ENCODE assay signal across 17 cellular contexts in genomic region chr17:8918811-8919210, GRCh38. TPM values are rescaled to one million over a fixed set of nuclear protein-coding genes. Genes with fewer than 3 reads are reported as not detected.
A peak's percentile ranks its signal among the peaks of the same experiment; 100 is the strongest.
DNase-seq lines count a peak whose midpoint lies in the region; ATAC-seq and TF ChIP-seq lines count a peak whose summit lies in the region.
"Had no signal": no experiment of that assay in that cellular context is flagged by ENCODE, and none has a peak within 500 bp of the region (broad histone marks: within the 10 kb centered on the region; RNA-seq: fewer than 3 reads in every experiment).

No MANE protein-coding gene starts in this region.

- H3K9me3 Mint-ChIP-seq in activated CD4-positive, alpha-beta T cell treated with anti-CD3 and anti-CD28 coated beads for 36 hours (ENCODE audit: low read depth): peaks cover 9% of the 10 kb centered on the region

- no peaks in the 10 kb centered on the region for H3K79me2 ChIP-seq in PC-3 (ENCODE audit: low read length)

- H2AFZ ChIP-seq in PC-3 (ENCODE audit: low read length): no peak overlapping the region

- peaks cover 9% of the 10 kb centered on the region for H3K4me1 ChIP-seq in PC-3 (ENCODE audit: insufficient read depth, low read length)

- no peak overlapping the region for H3K27ac Mint-ChIP-seq in activated CD4-positive, alpha-beta T cell treated with anti-CD3 and anti-CD28 coated beads for 36 hours
- H3K27ac Mint-ChIP-seq: B cell had no signal

- DNase-seq in ELR (ENCODE audit: low read depth) (peak; percentile 84), PC-3 (peak; percentile 11), cardiac fibroblast (ENCODE audit: low read depth in 2 of 2) (peak; percentile 13 to 49), non-pigmented ciliary epithelial cell (ENCODE audit: low read depth) (peak; percentile 30)
- no peak for DNase-seq in activated CD4-positive, alpha-beta T cell treated with anti-CD3 and anti-CD28 coated beads for 36 hours
- DNase-seq: activated T-cell treated with anti-CD3 and anti-CD28 coated beads, Interleukin-2, amount 50 U/mL, for 72 hours; cerebellar nuclear complex; hypothalamus; NCI-H146; NCI-H446; SHP77; WERI-Rb-1 had no signal

- no peaks in the 10 kb centered on the region for H3K36me3 ChIP-seq in PC-3 (ENCODE audit: low read depth, low read length)
- H3K36me3 ChIP-seq: thoracic aorta, WERI-Rb-1 had no signal

- ATAC-seq in PC-3 (no peak), HG03095 (IDR thresholded peaks at IDR 0.05; ENCODE audit: unreplicated experiment) (no peak), HG02571 (IDR thresholded peaks at IDR 0.05; ENCODE audit: unreplicated experiment) (no peak)
- no peak for ATAC-seq in activated CD4-positive, alpha-beta T cell treated with anti-CD3 and anti-CD28 coated beads for 36 hours
- ATAC-seq: activated T-cell treated with anti-CD3 and anti-CD28 coated beads, Interleukin-2, amount 50 U/mL, for 72 hours had no signal

- no peak overlapping the region for H3K27ac ChIP-seq in PC-3 (ENCODE audit: low read length)
- H3K27ac ChIP-seq: thoracic aorta, WERI-Rb-1 had no signal

- CTCF ChIA-PET in PC-3 (lab: Charles Lee): interaction anchor here (0.7 kb wide), 1 partner anchor 76 kb away, joined by 3 read pairs; no protein-coding TSS in a partner anchor
- CTCF ChIA-PET in activated CD4-positive, alpha-beta T cell treated with anti-CD3 and anti-CD28 coated beads for 36 hours (lab: Charles Lee): interaction anchor here (0.8 to 1.6 kb wide), 3 partner anchors 17 to 72 kb away, joined by 3 to 5 read pairs (median 4); no protein-coding TSS in a partner anchor

- peaks cover 44% of the 10 kb centered on the region for H3K4me1 Mint-ChIP-seq in activated CD4-positive, alpha-beta T cell treated with anti-CD3 and anti-CD28 coated beads for 36 hours

- H3K27me3 ChIP-seq in PC-3 (ENCODE audit: low read length): 0 out of 2 replicates have a peak, but pooled peaks cover 3% of the 10 kb centered on the region

- H3K9me3 ChIP-seq in PC-3 (ENCODE audit: low read length): no peaks in the 10 kb centered on the region

- H3K4me2 ChIP-seq in PC-3 (ENCODE audit: low read length): no peak overlapping the region

- POLR2A ChIA-PET in PC-3 (lab: Charles Lee; ENCODE audit: unreplicated experiment): no interaction called here
- POLR2A ChIA-PET in activated CD4-positive, alpha-beta T cell treated with anti-CD3 and anti-CD28 coated beads for 36 hours (lab: Charles Lee): interaction anchor here (0.6 kb wide), 1 partner anchor 544 kb away, joined by 3 read pairs; no protein-coding TSS in a partner anchor

- intact Hi-C loops in PC-3 (cut with micrococcal nuclease): no loop called here
- intact Hi-C loops in activated CD4-positive, alpha-beta T cell treated with anti-CD3 and anti-CD28 coated beads for 36 hours (cut with DNase I, micrococcal nuclease): loop anchor here in 1 of 2 experiments (5.0 kb wide), 1 partner anchor 33 kb away; no protein-coding TSS in a partner anchor

- no TSS peak for BruUV-seq in PC-3 (replicated peaks; lab: Mats Ljungman, UMichigan)

- no peak overlapping the region for H3K4me3 Mint-ChIP-seq in activated CD4-positive, alpha-beta T cell treated with anti-CD3 and anti-CD28 coated beads for 36 hours
- H3K4me3 Mint-ChIP-seq: activated T-cell treated with anti-CD3 and anti-CD28 coated beads, Interleukin-2, amount 50 U/mL, for 72 hours; B cell had no signal

- H3K9me2 ChIP-seq in PC-3 (replicated peaks; ENCODE audit: low read length): no peaks in the 10 kb centered on the region

- H3F3A ChIP-seq in PC-3 (ENCODE audit: low read length, unreplicated experiment): no peaks in the 10 kb centered on the region

- H3K36me3 Mint-ChIP-seq in activated CD4-positive, alpha-beta T cell treated with anti-CD3 and anti-CD28 coated beads for 36 hours (ENCODE audit: low read depth): peaks cover 35% of the 10 kb centered on the region

- TF ChIP-seq CTCF in PC-3 (conservative IDR thresholded peaks at IDR 0.05; ENCODE audit: low read depth, low read length) (no peak), cardiac fibroblast (IDR thresholded peaks at IDR 0.05; ENCODE audit: low read depth, low read length) (no peak)

- no peak overlapping the region for H3K9ac ChIP-seq in PC-3 (ENCODE audit: low read length)

- H3K4me3 ChIP-seq in PC-3 (ENCODE audit: low read length) (no peak overlapping the region), cardiac fibroblast (replicated peaks in 1 of 2; ENCODE audit: low read depth in 2 of 2, low read length in 2 of 2) (no peak overlapping the region)
- H3K4me3 ChIP-seq: thoracic aorta had no signal

- H3K27me3 Mint-ChIP-seq in activated CD4-positive, alpha-beta T cell treated with anti-CD3 and anti-CD28 coated beads for 36 hours: no peaks in the 10 kb centered on the region
- H3K27me3 Mint-ChIP-seq: B cell had no signal

- no peaks in the 10 kb centered on the region for H4K20me1 ChIP-seq in PC-3 (ENCODE audit: low read length)

RNA-seq across cellular contexts. Expression of gene PIK3R5, which starts 46.7 kb away (rescaled TPM):
- not detected in 2 replicates for total RNA-seq in PC-3 (2014; rRNA removed)
- total RNA-seq in activated CD4-positive, alpha-beta T cell treated with anti-CD3 and anti-CD28 coated beads for 36 hours: 10 to 100 TPM; 20.4 to 29.2 TPM
- total RNA-seq: pulmonary artery endothelial cell had no signal

RNA-seq across cellular contexts. Expression of gene PIK3R6, which starts 51.3 kb away (rescaled TPM):
- not detected in 2 replicates for total RNA-seq in PC-3 (2014; rRNA removed)
- 1 to 10 TPM in 1 of 2 experiments, under 1 TPM in 1; 0.96 to 1.8 TPM for total RNA-seq in activated CD4-positive, alpha-beta T cell treated with anti-CD3 and anti-CD28 coated beads for 36 hours
- total RNA-seq: pulmonary artery endothelial cell had no signal

Comparison
In these comparisons a context has a peak if more than half of its experiments do, and no peak if none do; other contexts are left out.
1. RNA of gene PIK3R5, which starts 46.7 kb away (total RNA-seq): 20.4 to 29.2 TPM in activated CD4-positive, alpha-beta T cell treated with anti-CD3 and anti-CD28 coated beads for 36 hours; not detected in PC-3; every median in the first group is over 10 times any median in the second.